In the genomic region with DNA sequence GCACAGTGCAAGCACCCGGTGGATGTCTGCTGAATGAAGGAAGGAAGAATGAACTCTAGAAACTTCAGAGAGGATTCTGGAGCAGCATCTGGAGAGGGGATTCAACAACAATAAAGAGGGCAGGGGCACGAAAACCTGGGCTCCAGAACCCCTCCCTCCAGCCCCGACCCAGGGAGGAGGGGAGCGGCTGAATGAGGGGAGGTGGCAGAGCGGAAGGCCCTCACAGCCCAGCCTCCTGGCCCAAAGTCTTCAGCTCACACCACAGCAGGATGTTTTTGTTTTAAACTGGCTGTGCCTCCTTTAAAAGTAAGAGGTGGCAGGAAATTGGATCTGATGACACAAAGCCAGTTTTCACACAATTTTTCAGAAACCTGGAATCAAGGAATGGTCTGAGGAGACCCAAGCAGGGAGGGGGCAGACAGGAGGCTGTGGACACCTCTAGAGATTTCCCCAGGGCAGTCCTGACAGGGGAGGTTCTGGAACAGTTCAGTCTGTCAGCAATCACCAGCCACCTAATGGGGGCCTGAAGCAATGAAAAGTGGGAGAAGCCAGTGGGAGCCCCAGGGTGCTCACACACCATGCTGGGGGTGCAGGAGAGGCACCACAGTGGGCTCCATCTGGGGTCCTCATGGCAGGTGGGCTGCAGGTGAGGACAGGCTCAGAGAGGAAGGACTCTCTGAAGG, we compare ENCODE assay signal across 12 cellular contexts. TPM values are rescaled to one million over a fixed set of nuclear protein-coding genes. Genes with fewer than 3 reads are reported as not detected.
A peak's percentile ranks its signal among the peaks of the same experiment; 100 is the strongest.
DNase-seq lines count a peak whose midpoint lies in the region; ATAC-seq and TF ChIP-seq lines count a peak whose summit lies in the region.
"Had no signal": no experiment of that assay in that cellular context is flagged by ENCODE, and none has a peak within 500 bp of the region (broad histone marks: within the 10 kb centered on the region; RNA-seq: fewer than 3 reads in every experiment).

No MANE protein-coding gene starts in this region.

- no peak for ATAC-seq in activated CD4-positive, alpha-beta T cell treated with anti-CD3 and anti-CD28 coated beads for 36 hours
- ATAC-seq in naive thymus-derived CD4-positive, alpha-beta T cell, result no peak
- ATAC-seq in activated T-cell treated with anti-CD3 and anti-CD28 coated beads, Interleukin-2, amount 50 U/mL, for 72 hours (replicated peaks in 1 of 2), result no peak
- ATAC-seq in HG03196 (IDR thresholded peaks at IDR 0.05; ENCODE audit: unreplicated experiment), result no peak

- POLR2A ChIA-PET in activated CD4-positive, alpha-beta T cell treated with anti-CD3 and anti-CD28 coated beads for 36 hours (lab: Charles Lee), result no interaction called here
- POLR2A ChIA-PET in Caco-2 (lab: Charles Lee), result no interaction called here
- POLR2A ChIA-PET in activated CD4-positive, alpha-beta memory T cell treated with anti-CD3 and anti-CD28 coated beads, Interleukin-2, amount 10 ng/mL, durations not matched to agents 7 days and 5 days (lab: Charles Lee), result interaction anchor here (0.9 kb wide), 1 partner anchor 13 kb away, joined by 3 read pairs; no protein-coding TSS in a partner anchor
- POLR2A ChIA-PET in naive thymus-derived CD4-positive, alpha-beta T cell (lab: Charles Lee), result interaction anchor here (1.3 to 7.1 kb wide), 2 partner anchors 13 to 18 kb away, joined by 4 to 50 read pairs; no protein-coding TSS in a partner anchor

- CTCF ChIA-PET in activated CD4-positive, alpha-beta T cell treated with anti-CD3 and anti-CD28 coated beads for 36 hours (lab: Charles Lee), result interaction anchor here (1.5 kb wide), 1 partner anchor 145 kb away, joined by 4 read pairs; no protein-coding TSS in a partner anchor
- CTCF ChIA-PET in Caco-2 (lab: Charles Lee), result interaction anchor here (1.3 kb wide), 1 partner anchor 37 kb away, joined by 3 read pairs; no protein-coding TSS in a partner anchor
- CTCF ChIA-PET in activated CD4-positive, alpha-beta memory T cell treated with anti-CD3 and anti-CD28 coated beads, Interleukin-2, amount 10 ng/mL, durations not matched to agents 7 days and 5 days (lab: Charles Lee), result interaction anchor here (1.4 kb wide), 1 partner anchor 10 kb away, joined by 3 read pairs; no protein-coding TSS in a partner anchor
- CTCF ChIA-PET in naive thymus-derived CD4-positive, alpha-beta T cell (lab: Charles Lee), result interaction anchor here (0.6 to 2.6 kb wide), 9 partner anchors 10 to 224 kb away, joined by 3 to 11 read pairs (median 3); a partner anchor contains a TSS

- H3K9me3 Mint-ChIP-seq in activated CD4-positive, alpha-beta T cell treated with anti-CD3 and anti-CD28 coated beads for 36 hours (ENCODE audit: low read depth), result no peaks in the 10 kb centered on the region
- no peaks in the 10 kb centered on the region for H3K9me3 Mint-ChIP-seq in Caco-2 (ENCODE audit: unreplicated experiment)
- H3K9me3 Mint-ChIP-seq in activated CD4-positive, alpha-beta memory T cell treated with anti-CD3 and anti-CD28 coated beads, Interleukin-2, amount 10 ng/mL, durations not matched to agents 7 days and 5 days, result no peaks in the 10 kb centered on the region
- no peaks in the 10 kb centered on the region for H3K9me3 Mint-ChIP-seq in naive thymus-derived CD4-positive, alpha-beta T cell
- no peaks in the 10 kb centered on the region for H3K9me3 Mint-ChIP-seq in activated T-cell treated with anti-CD3 and anti-CD28 coated beads, Interleukin-2, amount 50 U/mL, for 72 hours
- H3K9me3 Mint-ChIP-seq: nephron had no signal

- H3K36me3 ChIP-seq in Caco-2 (ENCODE audit: control insufficient read depth, insufficient read depth, low read length), result no peaks in the 10 kb centered on the region
- no peaks in the 10 kb centered on the region for H3K36me3 ChIP-seq in naive thymus-derived CD4-positive, alpha-beta T cell (ENCODE audit: control insufficient read depth in 2 of 3, insufficient read depth in 3 of 3, low read length in 3 of 3)
- H3K36me3 ChIP-seq: SJSA1, suprapubic skin had no signal

- peaks cover 53% of the 10 kb centered on the region for H3K4me1 ChIP-seq in Caco-2
- peaks cover 23 to 46% of the 10 kb centered on the region in 2 donors for H3K4me1 ChIP-seq in naive thymus-derived CD4-positive, alpha-beta T cell (ENCODE audit: control insufficient read depth in 2 of 2, insufficient read depth in 2 of 2, low read length in 2 of 2)
- H3K4me1 ChIP-seq: SJSA1 had no signal

- H3K27me3 ChIP-seq in Caco-2 (replicated peaks; ENCODE audit: control insufficient read depth, insufficient read depth, low read length), result no peaks in the 10 kb centered on the region
- no peaks in the 10 kb centered on the region for H3K27me3 ChIP-seq in naive thymus-derived CD4-positive, alpha-beta T cell (ENCODE audit: control insufficient read depth in 2 of 2, insufficient read depth in 2 of 2, low read length in 2 of 2)
- H3K27me3 ChIP-seq: SJSA1, suprapubic skin had no signal

- no peaks in the 10 kb centered on the region for H3K27me3 Mint-ChIP-seq in activated CD4-positive, alpha-beta T cell treated with anti-CD3 and anti-CD28 coated beads for 36 hours
- H3K27me3 Mint-ChIP-seq in Caco-2 (ENCODE audit: insufficient read depth, unreplicated experiment), result no peaks in the 10 kb centered on the region
- H3K27me3 Mint-ChIP-seq in activated CD4-positive, alpha-beta memory T cell treated with anti-CD3 and anti-CD28 coated beads, Interleukin-2, amount 10 ng/mL, durations not matched to agents 7 days and 5 days, result peaks cover 2% of the 10 kb centered on the region
- H3K27me3 Mint-ChIP-seq in naive thymus-derived CD4-positive, alpha-beta T cell, result no peaks in the 10 kb centered on the region
- H3K27me3 Mint-ChIP-seq in activated T-cell treated with anti-CD3 and anti-CD28 coated beads, Interleukin-2, amount 50 U/mL, for 72 hours (ENCODE audit: low read depth), result no peaks in the 10 kb centered on the region

- no peaks in the 10 kb centered on the region for H3K9me3 ChIP-seq in Caco-2
- H3K9me3 ChIP-seq in naive thymus-derived CD4-positive, alpha-beta T cell (ENCODE audit: control insufficient read depth in 2 of 3, low read length in 3 of 3), result no peaks in the 10 kb centered on the region
- H3K9me3 ChIP-seq: SJSA1, suprapubic skin had no signal

- intact Hi-C loops in activated CD4-positive, alpha-beta T cell treated with anti-CD3 and anti-CD28 coated beads for 36 hours (cut with DNase I, micrococcal nuclease), result loop anchor here in 1 of 2 experiments (1.0 kb wide), 1 partner anchor 146 kb away; no protein-coding TSS in a partner anchor
- intact Hi-C loops in Caco-2 (cut with micrococcal nuclease; ENCODE audit: unreplicated experiment), result loop anchor here (1.0 to 10.0 kb wide), 5 partner anchors 32 to 220 kb away; a partner anchor contains a TSS
- intact Hi-C loops in naive thymus-derived CD4-positive, alpha-beta T cell (cut with micrococcal nuclease), result loop anchor here (1.0 to 2.0 kb wide), 8 partner anchors 19 to 349 kb away; a partner anchor contains a TSS

- no TSS peak for BruUV-seq in Caco-2 (replicated peaks; lab: Mats Ljungman, UMichigan)

- H3K4me3 ChIP-seq in Caco-2 (ENCODE audit: low read depth, low read length), result no peak overlapping the region
- no peak overlapping the region for H3K4me3 ChIP-seq in naive thymus-derived CD4-positive, alpha-beta T cell (ENCODE audit: low read length)
- H3K4me3 ChIP-seq: SJSA1, suprapubic skin had no signal

- H3K4me3 Mint-ChIP-seq in activated CD4-positive, alpha-beta T cell treated with anti-CD3 and anti-CD28 coated beads for 36 hours, result no peak overlapping the region
- H3K4me3 Mint-ChIP-seq in Caco-2 (ENCODE audit: unreplicated experiment), result no peak overlapping the region
- peak overlapping the region; percentile 17 for H3K4me3 Mint-ChIP-seq in activated CD4-positive, alpha-beta memory T cell treated with anti-CD3 and anti-CD28 coated beads, Interleukin-2, amount 10 ng/mL, durations not matched to agents 7 days and 5 days
- peak overlapping the region; percentile 7 to 76 (median 54) for H3K4me3 Mint-ChIP-seq in naive thymus-derived CD4-positive, alpha-beta T cell
- H3K4me3 Mint-ChIP-seq in activated T-cell treated with anti-CD3 and anti-CD28 coated beads, Interleukin-2, amount 50 U/mL, for 72 hours, result no peak overlapping the region
- H3K4me3 Mint-ChIP-seq: nephron had no signal

- H3K27ac Mint-ChIP-seq in activated CD4-positive, alpha-beta T cell treated with anti-CD3 and anti-CD28 coated beads for 36 hours, result peak overlapping the region; percentile 9
- H3K27ac Mint-ChIP-seq in Caco-2 (ENCODE audit: unreplicated experiment), result peak overlapping the region; percentile 86
- peak overlapping the region; percentile 80 for H3K27ac Mint-ChIP-seq in activated CD4-positive, alpha-beta memory T cell treated with anti-CD3 and anti-CD28 coated beads, Interleukin-2, amount 10 ng/mL, durations not matched to agents 7 days and 5 days
- peak overlapping the region; percentile 74 to 95 (median 91) for H3K27ac Mint-ChIP-seq in naive thymus-derived CD4-positive, alpha-beta T cell
- no peak overlapping the region for H3K27ac Mint-ChIP-seq in activated T-cell treated with anti-CD3 and anti-CD28 coated beads, Interleukin-2, amount 50 U/mL, for 72 hours

- no peak overlapping the region for H3K27ac ChIP-seq in naive thymus-derived CD4-positive, alpha-beta T cell (ENCODE audit: low read depth, low read length)
- H3K27ac ChIP-seq: SJSA1, suprapubic skin had no signal

- no peak for TF ChIP-seq CTCF in Caco-2 (IDR thresholded peaks at IDR 0.05; ENCODE audit: insufficient read depth in 1 of 2, low read depth in 1 of 2, low read length in 1 of 2, severe bottlenecking in 1 of 2, unreplicated experiment in 1 of 2)

- no peaks in the 10 kb centered on the region for H3K36me3 Mint-ChIP-seq in activated CD4-positive, alpha-beta T cell treated with anti-CD3 and anti-CD28 coated beads for 36 hours (ENCODE audit: low read depth)
- H3K36me3 Mint-ChIP-seq in Caco-2 (ENCODE audit: insufficient read depth, unreplicated experiment), result peaks cover 19% of the 10 kb centered on the region
- H3K36me3 Mint-ChIP-seq in activated CD4-positive, alpha-beta memory T cell treated with anti-CD3 and anti-CD28 coated beads, Interleukin-2, amount 10 ng/mL, durations not matched to agents 7 days and 5 days (ENCODE audit: low read depth), result no peaks in the 10 kb centered on the region
- no peaks in the 10 kb centered on the region for H3K36me3 Mint-ChIP-seq in naive thymus-derived CD4-positive, alpha-beta T cell
- H3K36me3 Mint-ChIP-seq in activated T-cell treated with anti-CD3 and anti-CD28 coated beads, Interleukin-2, amount 50 U/mL, for 72 hours (ENCODE audit: insufficient read depth in 2 of 2), result no peaks in the 10 kb centered on the region

- no peak for DNase-seq in activated CD4-positive, alpha-beta T cell treated with anti-CD3 and anti-CD28 coated beads for 36 hours
- no peak for DNase-seq in activated CD4-positive, alpha-beta T cell treated with anti-CD3 and anti-CD28 coated beads, Interleukin-2, amount 50 U/mL, for 4 hours
- no peak for DNase-seq in Caco-2
- no peak for DNase-seq in activated CD4-positive, alpha-beta memory T cell treated with anti-CD3 and anti-CD28 coated beads, Interleukin-2, amount 10 ng/mL, durations not matched to agents 7 days and 5 days
- DNase-seq in naive thymus-derived CD4-positive, alpha-beta T cell, result peak in 2 of 9 donors; percentile 34 to 35
- no peak for DNase-seq in activated T-cell treated with anti-CD3 and anti-CD28 coated beads, Interleukin-2, amount 50 U/mL, for 72 hours
- no peak for DNase-seq in NAMALWA (ENCODE audit: low spot score)
- DNase-seq: MM.1S had no signal

- H3K4me1 Mint-ChIP-seq in activated CD4-positive, alpha-beta T cell treated with anti-CD3 and anti-CD28 coated beads for 36 hours, result peaks cover 45% of the 10 kb centered on the region
- peaks cover 38% of the 10 kb centered on the region for H3K4me1 Mint-ChIP-seq in Caco-2 (ENCODE audit: low read depth, unreplicated experiment)
- peaks cover 29% of the 10 kb centered on the region for H3K4me1 Mint-ChIP-seq in activated CD4-positive, alpha-beta memory T cell treated with anti-CD3 and anti-CD28 coated beads, Interleukin-2, amount 10 ng/mL, durations not matched to agents 7 days and 5 days
- H3K4me1 Mint-ChIP-seq in naive thymus-derived CD4-positive, alpha-beta T cell, result peaks cover 28 to 58% (median 49%) of the 10 kb centered on the region in 7 donors
- H3K4me1 Mint-ChIP-seq in activated T-cell treated with anti-CD3 and anti-CD28 coated beads, Interleukin-2, amount 50 U/mL, for 72 hours (ENCODE audit: low read depth), result peaks cover 32% of the 10 kb centered on the region

RNA-seq across cellular contexts. Expression of a gene that starts 44.4 kb away (rescaled TPM):
- total RNA-seq in activated CD4-positive, alpha-beta T cell treated with anti-CD3 and anti-CD28 coated beads for 36 hours, result 10 to 100 TPM; 64.1 to 68.3 TPM
- total RNA-seq in Caco-2 (2022), result 81.7 and 82.7 TPM in 2 replicates
- 10 to 100 TPM; 73.2 to 77.3 TPM for total RNA-seq in activated CD4-positive, alpha-beta memory T cell treated with anti-CD3 and anti-CD28 coated beads, Interleukin-2, amount 10 ng/mL, durations not matched to agents 7 days and 5 days
- 10 to 100 TPM; 63.6 to 97.2 (median 78.1) TPM for total RNA-seq in naive thymus-derived CD4-positive, alpha-beta T cell
- 1 to 10 TPM; 3.3 to 3.8 TPM for polyA plus RNA-seq in naive thymus-derived CD4-positive, alpha-beta T cell
- 10 to 100 TPM; 64.0 to 82.8 TPM for total RNA-seq in activated T-cell treated with anti-CD3 and anti-CD28 coated beads, Interleukin-2, amount 50 U/mL, for 72 hours

Comparison
In these comparisons a context has a peak if more than half of its experiments do, and no peak if none do; other contexts are left out.
1. H3K4me3 Mint-ChIP-seq: peak in activated CD4-positive, alpha-beta memory T cell treated with anti-CD3 and anti-CD28 coated beads, Interleukin-2, amount 10 ng/mL, durations not matched to agents 7 days and 5 days (single experiment) and naive thymus-derived CD4-positive, alpha-beta T cell (10 of 10); none in activated CD4-positive, alpha-beta T cell treated with anti-CD3 and anti-CD28 coated beads for 36 hours (single experiment), Caco-2 (single experiment) and activated T-cell treated with anti-CD3 and anti-CD28 coated beads, Interleukin-2, amount 50 U/mL, for 72 hours (0 of 2).
2. POLR2A ChIA-PET loops: an anchor here in activated CD4-positive, alpha-beta memory T cell treated with anti-CD3 and anti-CD28 coated beads, Interleukin-2, amount 10 ng/mL, durations not matched to agents 7 days and 5 days (0.9 kb wide) and naive thymus-derived CD4-positive, alpha-beta T cell (1.3 to 7.1 kb wide); none called in activated CD4-positive, alpha-beta T cell treated with anti-CD3 and anti-CD28 coated beads for 36 hours and Caco-2.